In the genomic region with DNA sequence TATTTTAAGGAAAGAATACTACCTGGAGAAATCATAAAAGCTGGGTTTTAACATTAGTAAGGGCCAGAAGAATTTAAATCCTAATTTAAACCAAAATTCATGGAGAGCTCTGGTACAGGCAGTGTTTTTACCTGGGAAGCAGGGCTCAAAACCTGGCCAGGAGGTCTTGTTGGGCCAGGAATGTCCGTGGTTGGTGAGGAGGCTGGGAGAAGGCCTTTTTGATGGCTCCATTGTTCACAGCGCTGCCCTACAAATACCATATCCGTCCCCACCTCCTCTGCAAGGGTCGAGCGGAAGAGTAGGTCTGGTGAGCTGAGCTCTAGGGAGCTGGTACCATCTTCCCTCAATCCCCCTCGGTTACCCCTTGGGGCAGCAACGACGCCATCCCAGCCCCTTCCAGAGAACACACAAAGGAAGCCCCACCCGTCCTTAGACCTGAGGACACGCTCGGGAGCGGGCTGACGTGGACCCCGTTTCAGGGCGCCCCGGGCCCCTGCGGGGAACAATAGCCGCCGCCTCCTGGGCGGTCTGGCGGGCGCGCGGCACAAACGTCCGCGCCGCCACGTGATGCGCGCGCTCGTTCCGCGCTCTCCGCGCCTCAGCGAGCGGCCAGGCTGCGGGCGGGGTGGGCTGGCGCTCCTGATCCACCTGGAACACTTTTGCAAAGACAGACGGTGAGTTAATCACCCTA, we compare ENCODE assay signal across 8 cellular contexts. TPM values are rescaled to one million over a fixed set of nuclear protein-coding genes. Genes with fewer than 3 reads are reported as not detected.
DNase-seq lines count a peak whose midpoint lies in the region; ATAC-seq and TF ChIP-seq lines count a peak whose summit lies in the region.

No MANE protein-coding gene starts in this region.

- H3K27me3 ChIP-seq in tibial nerve, result peaks cover 3 to 76% of the 10 kb centered on the region in 2 donors

- no peaks in the 10 kb centered on the region for H3K9me3 ChIP-seq in tibial nerve

- WGBS in tibial nerve, 2 donors, result 8 to 11% methylated on average over 39 of the region's 43 CpGs

- peak overlapping the region; percentile 54 for H3K4me3 Mint-ChIP-seq in activated naive CD4-positive, alpha-beta T cell treated with anti-CD3 and anti-CD28 coated beads, Interleukin-2, amount 10 ng/mL, durations not matched to agents 7 days and 5 days
- no peak overlapping the region for H3K4me3 Mint-ChIP-seq in activated T-helper 17 cell treated with anti-CD3 and anti-CD28 coated beads, Interleukin-2, amount 50 U/mL, for 72 hours

- ATAC-seq in HG03354 (IDR thresholded peaks at IDR 0.05; ENCODE audit: poor library complexity, severe bottlenecking, unreplicated experiment), result no peak
- ATAC-seq in GM21360 (IDR thresholded peaks at IDR 0.05; ENCODE audit: unreplicated experiment), result no peak
- no peak for ATAC-seq in activated T-helper 17 cell treated with anti-CD3 and anti-CD28 coated beads, Interleukin-2, amount 50 U/mL, for 72 hours (replicated peaks)

- peak overlapping the region in 3 of 4 donors; percentile 5 to 40 (median 23) for H3K4me3 ChIP-seq in tibial nerve

- POLR2A ChIA-PET in RWPE1 (lab: Yijun Ruan, JAX; ENCODE audit: low non-redundant PET), result no interaction called here

- H3K9me3 Mint-ChIP-seq in activated naive CD4-positive, alpha-beta T cell treated with anti-CD3 and anti-CD28 coated beads, Interleukin-2, amount 10 ng/mL, durations not matched to agents 7 days and 5 days, result no peaks in the 10 kb centered on the region
- no peaks in the 10 kb centered on the region for H3K9me3 Mint-ChIP-seq in activated T-helper 17 cell treated with anti-CD3 and anti-CD28 coated beads, Interleukin-2, amount 50 U/mL, for 72 hours

- peaks cover 79% of the 10 kb centered on the region for H3K27me3 Mint-ChIP-seq in activated naive CD4-positive, alpha-beta T cell treated with anti-CD3 and anti-CD28 coated beads, Interleukin-2, amount 10 ng/mL, durations not matched to agents 7 days and 5 days
- H3K27me3 Mint-ChIP-seq in activated T-helper 17 cell treated with anti-CD3 and anti-CD28 coated beads, Interleukin-2, amount 50 U/mL, for 72 hours, result peaks cover 71% of the 10 kb centered on the region

- no peak for DNase-seq in activated naive CD4-positive, alpha-beta T cell treated with anti-CD3 and anti-CD28 coated beads, Interleukin-2, amount 10 ng/mL, durations not matched to agents 7 days and 5 days
- DNase-seq in activated naive CD4-positive, alpha-beta T cell (lab: John Stamatoyannopoulos, UW), result no peak
- peak; percentile 67 for DNase-seq in RWPE1 (ENCODE audit: low spot score)
- DNase-seq in iPS-NIHi7 (ENCODE audit: extremely low spot score), result peak; percentile 44
- DNase-seq in tibial nerve (ENCODE audit: low spot score in 2 of 2), result no peak

- no peaks in the 10 kb centered on the region for H3K36me3 Mint-ChIP-seq in activated naive CD4-positive, alpha-beta T cell treated with anti-CD3 and anti-CD28 coated beads, Interleukin-2, amount 10 ng/mL, durations not matched to agents 7 days and 5 days
- H3K36me3 Mint-ChIP-seq in activated T-helper 17 cell treated with anti-CD3 and anti-CD28 coated beads, Interleukin-2, amount 50 U/mL, for 72 hours (ENCODE audit: low read depth), result peaks cover 1% of the 10 kb centered on the region

- no peaks in the 10 kb centered on the region for H3K36me3 ChIP-seq in tibial nerve

- H3K27ac ChIP-seq in RWPE1 (peak overlapping the region; percentile 89), tibial nerve (peak overlapping the region in 1 of 4 donors; percentile 48)

- peaks cover 2% of the 10 kb centered on the region for H3K4me1 Mint-ChIP-seq in activated naive CD4-positive, alpha-beta T cell treated with anti-CD3 and anti-CD28 coated beads, Interleukin-2, amount 10 ng/mL, durations not matched to agents 7 days and 5 days
- no peaks in the 10 kb centered on the region for H3K4me1 Mint-ChIP-seq in activated T-helper 17 cell treated with anti-CD3 and anti-CD28 coated beads, Interleukin-2, amount 50 U/mL, for 72 hours

- TF ChIP-seq CTCF in RWPE1 (conservative IDR thresholded peaks at IDR 0.05; ENCODE audit: low read depth), result no peak
- TF ChIP-seq CTCF in tibial nerve (IDR thresholded peaks at IDR 0.05), result no peak

- TF ChIP-seq EP300 in tibial nerve (IDR thresholded peaks at IDR 0.05), result no peak

- no peak overlapping the region for H3K27ac Mint-ChIP-seq in activated naive CD4-positive, alpha-beta T cell treated with anti-CD3 and anti-CD28 coated beads, Interleukin-2, amount 10 ng/mL, durations not matched to agents 7 days and 5 days
- no peak overlapping the region for H3K27ac Mint-ChIP-seq in activated T-helper 17 cell treated with anti-CD3 and anti-CD28 coated beads, Interleukin-2, amount 50 U/mL, for 72 hours

- no peak for TF ChIP-seq POLR2A in tibial nerve (IDR thresholded peaks at IDR 0.05)

- peaks cover 0 to 29% (median 3%) of the 10 kb centered on the region in 4 donors for H3K4me1 ChIP-seq in tibial nerve

- CTCF ChIA-PET in activated naive CD4-positive, alpha-beta T cell treated with anti-CD3 and anti-CD28 coated beads, Interleukin-2, amount 10 ng/mL, durations not matched to agents 7 days and 5 days (lab: Charles Lee), result interaction anchor here (0.9 to 1.7 kb wide), 2 partner anchors 10 to 277 kb away, joined by 3 to 6 read pairs; no protein-coding TSS in a partner anchor
- CTCF ChIA-PET in RWPE1 (lab: Yijun Ruan, JAX), result interaction anchor here (0.7 to 1.2 kb wide), 2 partner anchors 37 to 405 kb away, joined by 4 to 5 read pairs; no protein-coding TSS in a partner anchor

RNA-seq across cellular contexts. Expression of a gene that starts 10.7 kb away (rescaled TPM):
- total RNA-seq in tibial nerve, result 1 to 10 TPM in 1 of 4 donors, under 1 TPM in 2, not detected in 1; 0.44 to 1.8 (median 0.63) TPM
- total RNA-seq in activated T-helper 17 cell treated with anti-CD3 and anti-CD28 coated beads, Interleukin-2, amount 50 U/mL, for 72 hours, result not detected

RNA-seq across cellular contexts. Expression of a gene that starts 20.6 kb away (rescaled TPM):
- 10 to 100 TPM; 10.5 to 11.7 (median 11.0) TPM for total RNA-seq in tibial nerve
- not detected for total RNA-seq in activated T-helper 17 cell treated with anti-CD3 and anti-CD28 coated beads, Interleukin-2, amount 50 U/mL, for 72 hours

RNA-seq across cellular contexts. Expression of a gene that starts 26.4 kb away (rescaled TPM):
- total RNA-seq in tibial nerve, result 10 to 100 TPM in 3 of 4 donors, 1 to 10 TPM in 1; 3.8 to 17.1 (median 16.6) TPM
- not detected for total RNA-seq in activated T-helper 17 cell treated with anti-CD3 and anti-CD28 coated beads, Interleukin-2, amount 50 U/mL, for 72 hours

RNA-seq across cellular contexts. Expression of a gene that starts 48.2 kb away (rescaled TPM):
- total RNA-seq in tibial nerve, result 10 to 100 TPM; 12.6 to 19.5 (median 16.7) TPM
- total RNA-seq in activated T-helper 17 cell treated with anti-CD3 and anti-CD28 coated beads, Interleukin-2, amount 50 U/mL, for 72 hours, result not detected

RNA-seq across cellular contexts. Expression of a gene that starts 55.2 kb away (rescaled TPM):
- 1 to 10 TPM; 1.9 to 9.4 (median 5.9) TPM for total RNA-seq in tibial nerve
- total RNA-seq in activated T-helper 17 cell treated with anti-CD3 and anti-CD28 coated beads, Interleukin-2, amount 50 U/mL, for 72 hours, result not detected

Comparison
In these comparisons a context has a peak if more than half of its experiments do, and no peak if none do; other contexts are left out.
1. DNase-seq: peak in RWPE1 (single experiment) and iPS-NIHi7 (single experiment); none in activated naive CD4-positive, alpha-beta T cell treated with anti-CD3 and anti-CD28 coated beads, Interleukin-2, amount 10 ng/mL, durations not matched to agents 7 days and 5 days (single experiment), activated naive CD4-positive, alpha-beta T cell (0 of 4) and tibial nerve (0 of 2).
2. RNA of a gene that starts 20.6 kb away (total RNA-seq): 10.5 to 11.7 TPM in tibial nerve; not detected in activated T-helper 17 cell treated with anti-CD3 and anti-CD28 coated beads, Interleukin-2, amount 50 U/mL, for 72 hours; every median in the first group is over 10 times any median in the second.
3. RNA of a gene that starts 26.4 kb away (total RNA-seq): 3.8 to 17.1 TPM in tibial nerve; not detected in activated T-helper 17 cell treated with anti-CD3 and anti-CD28 coated beads, Interleukin-2, amount 50 U/mL, for 72 hours; every median in the first group is over 4 times any median in the second.